ENCODE assay signal across 13 cellular contexts in genomic region chr13:23386533-23386932, GRCh38. TPM values are rescaled to one million over a fixed set of nuclear protein-coding genes. Genes with fewer than 3 reads are reported as not detected.
DNase-seq lines count a peak whose midpoint lies in the region; ATAC-seq and TF ChIP-seq lines count a peak whose summit lies in the region.
"Had no signal": no experiment of that assay in that cellular context is flagged by ENCODE, and none has a peak within 500 bp of the region (broad histone marks: within the 10 kb centered on the region; RNA-seq: fewer than 3 reads in every experiment).

No MANE protein-coding gene starts in this region.

- POLR2A ChIA-PET in activated naive CD8-positive, alpha-beta T cell treated with anti-CD3 and anti-CD28 coated beads, Interleukin-2, amount 10 ng/mL, durations not matched to agents 7 days and 5 days (lab: Charles Lee): interaction anchor here (0.7 kb wide), 1 partner anchor 11 kb away, joined by 3 read pairs; no protein-coding TSS in a partner anchor

- TF ChIP-seq CTCF in tibial nerve (IDR thresholded peaks at IDR 0.05): no peak

- no peak overlapping the region for H3K4ac ChIP-seq in mesenchymal stem cell (ENCODE audit: low read depth in 1 of 2, low read length in 2 of 2)

- no peak overlapping the region for H3K23ac ChIP-seq in mesenchymal stem cell (ENCODE audit: low read length in 2 of 2)

- no peak overlapping the region for H2BK5ac ChIP-seq in mesenchymal stem cell (ENCODE audit: low read depth, low read length, poor library complexity, severe bottlenecking)

- H3K9me3 ChIP-seq in tibial nerve (no peaks in the 10 kb centered on the region), mesenchymal stem cell (ENCODE audit: control insufficient read depth, low read length) (no peaks in the 10 kb centered on the region)
- H3K9me3 ChIP-seq: gastrocnemius medialis, right lobe of liver had no signal

- H3K4me1 Mint-ChIP-seq in activated CD8-positive, alpha-beta memory T cell treated with anti-CD3 and anti-CD28 coated beads, Interleukin-2, amount 10 ng/mL, durations not matched to agents 7 days and 5 days: peaks cover 16% of the 10 kb centered on the region
- peaks cover 13% of the 10 kb centered on the region for H3K4me1 Mint-ChIP-seq in activated naive CD8-positive, alpha-beta T cell treated with anti-CD3 and anti-CD28 coated beads, Interleukin-2, amount 10 ng/mL, durations not matched to agents 7 days and 5 days

- H2BK120ac ChIP-seq in mesenchymal stem cell (ENCODE audit: low read depth, low read length): no peak overlapping the region

- H2BK12ac ChIP-seq in mesenchymal stem cell (ENCODE audit: low read length in 2 of 2): no peak overlapping the region

- H3K14ac ChIP-seq in mesenchymal stem cell (ENCODE audit: low read length in 2 of 2): no peak overlapping the region

- H3K27ac ChIP-seq in tibial nerve: no peak overlapping the region
- H3K27ac ChIP-seq in mesenchymal stem cell (ENCODE audit: low read length, poor library complexity, severe bottlenecking): no peak overlapping the region
- H3K27ac ChIP-seq: gastrocnemius medialis, right lobe of liver had no signal

- H2AK5ac ChIP-seq in mesenchymal stem cell (ENCODE audit: low read length, severe bottlenecking): no peak overlapping the region

- TF ChIP-seq EP300 in tibial nerve (IDR thresholded peaks at IDR 0.05): no peak

- H3K27me3 Mint-ChIP-seq in activated CD8-positive, alpha-beta memory T cell treated with anti-CD3 and anti-CD28 coated beads, Interleukin-2, amount 10 ng/mL, durations not matched to agents 7 days and 5 days: peaks cover 26% of the 10 kb centered on the region
- H3K27me3 Mint-ChIP-seq in activated naive CD8-positive, alpha-beta T cell treated with anti-CD3 and anti-CD28 coated beads, Interleukin-2, amount 10 ng/mL, durations not matched to agents 7 days and 5 days: peaks cover 11% of the 10 kb centered on the region

- 80 to 94% methylated on average over 2 of the region's 2 CpGs for WGBS in tibial nerve, 2 donors
- no CpG with 5 or more reads among the region's 2 CpGs for WGBS in mesenchymal stem cell

- no peak for TF ChIP-seq POLR2A in tibial nerve (IDR thresholded peaks at IDR 0.05)

- peaks cover 0 to 4% (median 0%) of the 10 kb centered on the region in 4 donors for H3K4me1 ChIP-seq in tibial nerve
- H3K4me1 ChIP-seq in mesenchymal stem cell (ENCODE audit: control insufficient read depth, insufficient read depth, low read depth, low read length): peaks cover 1% of the 10 kb centered on the region
- H3K4me1 ChIP-seq: right lobe of liver had no signal

- H2AFZ ChIP-seq in mesenchymal stem cell (ENCODE audit: low read depth, low read length): no peak overlapping the region

- H3K27me3 ChIP-seq in tibial nerve: no peaks in the 10 kb centered on the region
- no peaks in the 10 kb centered on the region for H3K27me3 ChIP-seq in mesenchymal stem cell (ENCODE audit: control insufficient read depth in 1 of 2, insufficient read depth in 1 of 2, low read length in 2 of 2)
- H3K27me3 ChIP-seq: gastrocnemius medialis, right lobe of liver had no signal

- no peak for DNase-seq in activated CD8-positive, alpha-beta memory T cell treated with anti-CD3 and anti-CD28 coated beads, Interleukin-2, amount 10 ng/mL, durations not matched to agents 7 days and 5 days
- DNase-seq in activated CD8-positive, alpha-beta memory T cell treated with anti-CD3 and anti-CD28 coated beads, Interleukin-2, amount 50 U/mL, for 4 hours: no peak
- DNase-seq in activated naive CD8-positive, alpha-beta T cell treated with anti-CD3 and anti-CD28 coated beads, Interleukin-2, amount 10 ng/mL, durations not matched to agents 7 days and 5 days: no peak
- DNase-seq in tibial nerve (ENCODE audit: low spot score in 2 of 2) (no peak), mesenchymal stem cell (no peak)
- no peak for DNase-seq in stimulated activated CD4-positive, alpha-beta T cell treated with anti-CD3 and anti-CD28 coated beads, Interleukin-1b, Interleukin-23, amount 100 ng/mL, for 48 hours
- DNase-seq: activated CD4-positive, alpha-beta T cell treated with anti-CD3 and anti-CD28 coated beads for 48 hours; gastrocnemius medialis; naive thymus-derived CD8-positive, alpha-beta T cell; NCI-H1436; right lobe of liver had no signal

- H3K4me2 ChIP-seq in mesenchymal stem cell (ENCODE audit: low read length, poor library complexity, severe bottlenecking): no peak overlapping the region

- CTCF ChIA-PET in activated CD8-positive, alpha-beta memory T cell treated with anti-CD3 and anti-CD28 coated beads, Interleukin-2, amount 10 ng/mL, durations not matched to agents 7 days and 5 days (lab: Charles Lee): no interaction called here

- H3K27ac Mint-ChIP-seq in activated CD8-positive, alpha-beta memory T cell treated with anti-CD3 and anti-CD28 coated beads, Interleukin-2, amount 10 ng/mL, durations not matched to agents 7 days and 5 days: no peak overlapping the region
- peak overlapping the region; percentile 31 for H3K27ac Mint-ChIP-seq in activated naive CD8-positive, alpha-beta T cell treated with anti-CD3 and anti-CD28 coated beads, Interleukin-2, amount 10 ng/mL, durations not matched to agents 7 days and 5 days

- H4K91ac ChIP-seq in mesenchymal stem cell (ENCODE audit: low read length): no peak overlapping the region

- no peak overlapping the region for H3K4me3 ChIP-seq in tibial nerve
- no peak overlapping the region for H3K4me3 ChIP-seq in mesenchymal stem cell (ENCODE audit: insufficient read depth in 1 of 2, low read depth in 1 of 2, low read length in 2 of 2)
- H3K4me3 ChIP-seq: gastrocnemius medialis, right lobe of liver had no signal

- no peak overlapping the region for H4K8ac ChIP-seq in mesenchymal stem cell (ENCODE audit: low read length)

- H3K18ac ChIP-seq in mesenchymal stem cell (ENCODE audit: low read depth in 1 of 2, low read length in 2 of 2): no peak overlapping the region

- ATAC-seq in activated CD8-positive, alpha-beta memory T cell treated with anti-CD3 and anti-CD28 coated beads, Interleukin-2, amount 10 ng/mL, durations not matched to agents 7 days and 5 days: peak; percentile 63
- ATAC-seq in GM21423 (IDR thresholded peaks at IDR 0.05; ENCODE audit: unreplicated experiment): peak; percentile 44
- ATAC-seq in HG03039 (IDR thresholded peaks at IDR 0.05; ENCODE audit: unreplicated experiment): peak; percentile 45
- ATAC-seq in activated naive CD8-positive, alpha-beta T cell treated with anti-CD3 and anti-CD28 coated beads, Interleukin-2, amount 10 ng/mL, durations not matched to agents 7 days and 5 days (ENCODE audit: low read depth): peak; percentile 60
- ATAC-seq: gastrocnemius medialis; naive thymus-derived CD8-positive, alpha-beta T cell; right lobe of liver had no signal

- no peak overlapping the region for H2BK15ac ChIP-seq in mesenchymal stem cell (ENCODE audit: low read depth, poor library complexity, severe bottlenecking)

- H3K9me3 Mint-ChIP-seq in activated CD8-positive, alpha-beta memory T cell treated with anti-CD3 and anti-CD28 coated beads, Interleukin-2, amount 10 ng/mL, durations not matched to agents 7 days and 5 days (ENCODE audit: low read depth): no peaks in the 10 kb centered on the region
- H3K9me3 Mint-ChIP-seq in activated naive CD8-positive, alpha-beta T cell treated with anti-CD3 and anti-CD28 coated beads, Interleukin-2, amount 10 ng/mL, durations not matched to agents 7 days and 5 days: no peaks in the 10 kb centered on the region
- H3K9me3 Mint-ChIP-seq: naive thymus-derived CD8-positive, alpha-beta T cell had no signal

- H3K36me3 ChIP-seq in tibial nerve: no peaks in the 10 kb centered on the region
- H3K36me3 ChIP-seq in mesenchymal stem cell (ENCODE audit: control insufficient read depth in 1 of 2, insufficient read depth in 2 of 2, low read depth in 1 of 2, low read length in 2 of 2): no peaks in the 10 kb centered on the region
- H3K36me3 ChIP-seq: gastrocnemius medialis, right lobe of liver had no signal

- H3K4me3 Mint-ChIP-seq in activated CD8-positive, alpha-beta memory T cell treated with anti-CD3 and anti-CD28 coated beads, Interleukin-2, amount 10 ng/mL, durations not matched to agents 7 days and 5 days: no peak overlapping the region
- peak overlapping the region; percentile 1 for H3K4me3 Mint-ChIP-seq in activated naive CD8-positive, alpha-beta T cell treated with anti-CD3 and anti-CD28 coated beads, Interleukin-2, amount 10 ng/mL, durations not matched to agents 7 days and 5 days
- H3K4me3 Mint-ChIP-seq: naive thymus-derived CD8-positive, alpha-beta T cell had no signal

- no peak overlapping the region for H3K9ac ChIP-seq in mesenchymal stem cell (ENCODE audit: low read length)

- H3K36me3 Mint-ChIP-seq in activated CD8-positive, alpha-beta memory T cell treated with anti-CD3 and anti-CD28 coated beads, Interleukin-2, amount 10 ng/mL, durations not matched to agents 7 days and 5 days: no peaks in the 10 kb centered on the region
- peaks cover 8% of the 10 kb centered on the region for H3K36me3 Mint-ChIP-seq in activated naive CD8-positive, alpha-beta T cell treated with anti-CD3 and anti-CD28 coated beads, Interleukin-2, amount 10 ng/mL, durations not matched to agents 7 days and 5 days
- H3K36me3 Mint-ChIP-seq: naive thymus-derived CD8-positive, alpha-beta T cell had no signal

- peaks cover 14% of the 10 kb centered on the region for H3K79me1 ChIP-seq in mesenchymal stem cell (replicated peaks; ENCODE audit: low read length, poor library complexity, severe bottlenecking)

RNA-seq across cellular contexts. Expression of gene SACS, which starts 47.0 kb away (rescaled TPM):
- total RNA-seq in activated CD8-positive, alpha-beta memory T cell treated with anti-CD3 and anti-CD28 coated beads, Interleukin-2, amount 10 ng/mL, durations not matched to agents 7 days and 5 days: 10 to 100 TPM; 24.0 to 28.4 TPM
- 10 to 100 TPM; 27.4 to 30.9 TPM for total RNA-seq in activated naive CD8-positive, alpha-beta T cell treated with anti-CD3 and anti-CD28 coated beads, Interleukin-2, amount 10 ng/mL, durations not matched to agents 7 days and 5 days
- 10 to 100 TPM; 12.9 to 32.9 (median 23.5) TPM for total RNA-seq in tibial nerve
- polyA plus RNA-seq in mesenchymal stem cell (2013, experiment 1 of 2): 7.1 TPM
- polyA plus RNA-seq in mesenchymal stem cell (2013, experiment 2 of 2): 6.5 TPM
